Comparison of ENCODE assay signal across 8 cellular contexts in genomic region chr17:80034977-80035686, GRCh38. TPM values are rescaled to one million over a fixed set of nuclear protein-coding genes. Genes with fewer than 3 reads are reported as not detected.
A peak's percentile ranks its signal among the peaks of the same experiment; 100 is the strongest.
DNase-seq lines count a peak whose midpoint lies in the region; ATAC-seq and TF ChIP-seq lines count a peak whose summit lies in the region.

No MANE protein-coding gene starts in this region.

- H3K4me1 Mint-ChIP-seq in brain = peaks cover 62% of the 10 kb centered on the region

- no peaks in the 10 kb centered on the region for H3K9me3 ChIP-seq in BE2C
- H3K9me3 ChIP-seq in GM23248 (ENCODE audit: low read depth) = no peaks in the 10 kb centered on the region

- peak overlapping the region; percentile 70 for H2AFZ ChIP-seq in GM23248

- H3K4me3 ChIP-seq in BE2C (ENCODE audit: low read depth, low read length) = peak overlapping the region; percentile 84
- peak overlapping the region; percentile 75 for H3K4me3 ChIP-seq in GM23248
- H3K4me3 ChIP-seq in kidney epithelial cell (ENCODE audit: low read depth, low read length) = peak overlapping the region; percentile 79

- H3K79me2 ChIP-seq in GM23248 (ENCODE audit: insufficient read depth) = peaks cover 46% of the 10 kb centered on the region

- in situ Hi-C loops in GM23248 (cut with MboI) = no loop called here

- H3K27ac Mint-ChIP-seq in brain = peak overlapping the region; percentile 86 to 98 (median 95)

- peak overlapping the region; percentile 82 for H3K9ac ChIP-seq in GM23248

- peaks cover 7% of the 10 kb centered on the region for H3K27me3 Mint-ChIP-seq in brain

- peak overlapping the region; percentile 94 to 98 (median 97) for H3K4me3 Mint-ChIP-seq in brain

- peaks cover 10% of the 10 kb centered on the region for H3F3A ChIP-seq in GM23248 (ENCODE audit: insufficient read depth)

- H3K4me2 ChIP-seq in GM23248 (ENCODE audit: unreplicated experiment) = peak overlapping the region; percentile 93

- no peaks in the 10 kb centered on the region for H3K27me3 ChIP-seq in BE2C
- no peaks in the 10 kb centered on the region for H3K27me3 ChIP-seq in GM23248 (replicated peaks; ENCODE audit: insufficient read depth)
- H3K27me3 ChIP-seq in kidney epithelial cell (ENCODE audit: control insufficient read depth, insufficient read depth, low read length) = no peaks in the 10 kb centered on the region

- H3K36me3 Mint-ChIP-seq in brain = peaks cover 10% of the 10 kb centered on the region

- H3K36me3 ChIP-seq in BE2C = no peaks in the 10 kb centered on the region
- no peaks in the 10 kb centered on the region for H3K36me3 ChIP-seq in GM23248 (ENCODE audit: low read depth)
- H3K36me3 ChIP-seq in kidney epithelial cell (ENCODE audit: control insufficient read depth, insufficient read depth, low read length) = no peaks in the 10 kb centered on the region

- ATAC-seq in HG03439 (IDR thresholded peaks at IDR 0.05; ENCODE audit: unreplicated experiment) = no peak

- H3K9me2 ChIP-seq in GM23248 (ENCODE audit: insufficient read depth) = no peaks in the 10 kb centered on the region

- TF ChIP-seq CTCF in BE2C (IDR thresholded peaks at IDR 0.05; ENCODE audit: low read depth, low read length) (no peak), brain (conservative IDR thresholded peaks at IDR 0.05) (no peak), kidney epithelial cell (IDR thresholded peaks at IDR 0.05; ENCODE audit: insufficient read depth, low read length, poor library complexity, severe bottlenecking) (no peak)

- DNase-seq in BE2C (no peak), GM23248 (peak; percentile 74), T follicular helper cell (ENCODE audit: low read depth) (peak; percentile 20), kidney epithelial cell (ENCODE audit: low read depth) (no peak), NK-92 (lab: John Stamatoyannopoulos, UW; ENCODE audit: unreplicated experiment) (no peak)
- peak; percentile 24 for DNase-seq in stimulated activated CD4-positive, alpha-beta T cell treated with anti-CD3 and anti-CD28 coated beads, Interleukin-4, amount 100 ng/mL, for 24 hours

- H4K20me1 ChIP-seq in GM23248 (ENCODE audit: insufficient read depth) = no peaks in the 10 kb centered on the region

- no peaks in the 10 kb centered on the region for H3K9me3 Mint-ChIP-seq in brain

- peak overlapping the region; percentile 68 for H3K27ac ChIP-seq in GM23248

- H3K4me1 ChIP-seq in BE2C (no peaks in the 10 kb centered on the region), GM23248 (ENCODE audit: insufficient read depth) (peaks cover 5% of the 10 kb centered on the region; the same call in 1 of the 2 replicates)

- 1 to 2% methylated on average over 30 to 36 of the region's 50 CpGs for WGBS in GM23248 (ENCODE audit: low coverage in 1 of 2, low lambda C conversion rate in 2 of 2, missing lambda C conversion rate in 2 of 2), 2 experiments

RNA-seq across cellular contexts. Expression of gene TBC1D16, which starts 0.5 kb away (rescaled TPM):
- polyA plus RNA-seq in BE2C (2012; ENCODE audit: insufficient read depth, insufficient read length, low read depth) = 6.8 TPM
- 22.4 and 26.9 TPM in 2 replicates for total RNA-seq in GM23248 (2014; rRNA removed; shearing (Covaris generic))
- polyA plus RNA-seq in GM23248 (2016; fragmentation: Nextera tagmentation; extraction: Ambion mirVana) = 8.1 and 9.2 TPM in 2 replicates
- polyA plus RNA-seq in brain (ENCODE audit: insufficient read depth, low read depth, low replicate concordance) = 60.6 TPM
- total RNA-seq in kidney epithelial cell = 54.5 and 58.5 TPM in 2 replicates

RNA-seq across cellular contexts. Expression of gene CCDC40, which starts 1.3 kb away (rescaled TPM):
- 6.0 TPM for polyA plus RNA-seq in BE2C (2012; ENCODE audit: insufficient read depth, insufficient read length, low read depth)
- 2.9 and 3.0 TPM in 2 replicates for total RNA-seq in GM23248 (2014; rRNA removed; shearing (Covaris generic))
- polyA plus RNA-seq in GM23248 (2016; fragmentation: Nextera tagmentation; extraction: Ambion mirVana) = 2.3 and 2.4 TPM in 2 replicates
- polyA plus RNA-seq in brain (ENCODE audit: insufficient read depth, low read depth, low replicate concordance) = 10.0 TPM
- total RNA-seq in kidney epithelial cell = 4.4 and 4.8 TPM in 2 replicates

Comparison
In these comparisons a context has a peak if more than half of its experiments do, and no peak if none do; other contexts are left out.
1. DNase-seq: peak in GM23248 (single experiment), T follicular helper cell (single experiment) and stimulated activated CD4-positive, alpha-beta T cell treated with anti-CD3 and anti-CD28 coated beads, Interleukin-4, amount 100 ng/mL, for 24 hours (single experiment); none in BE2C (single experiment), kidney epithelial cell (single experiment) and NK-92 (single experiment).
2. Peak in every context shown above with its lines, with median percentiles within 50 percentile points of each other: H3K4me3 ChIP-seq.